ENCODE assay signal across 31 cellular contexts in genomic region chr2:208948073-208948472, GRCh38.
"Had no signal": no experiment of that assay in that cellular context is flagged by ENCODE, and none has a peak within 500 bp of the region (broad histone marks: within the 10 kb centered on the region; RNA-seq: fewer than 3 reads in every experiment).

No MANE protein-coding gene starts in this region.

- H3K27ac ChIP-seq: PC-9, Peyer's patch, SJSA1 had no signal

- DNase-seq: MG63, NCI-H1048, NCI-H1092 treated with DMSO at 0.1 percent for 48 hours, NCI-H1105 treated with DMSO at 0.1 percent for 48 hours, NCI-H1417, NCI-H1436, NCI-H146, NCI-H1694, NCI-H187, NCI-H1930, NCI-H2029 treated with DMSO at 0.1 percent for 48 hours, NCI-H2081 treated with DMSO at 0.1 percent for 48 hours, NCI-H2107, NCI-H2171, NCI-H226, NCI-H446 treated with DMSO at 0.1 percent for 48 hours, NCI-H510A, NCI-H524, NCI-H526, NCI-H69, NCI-H748 treated with DMSO at 0.1 percent for 48 hours, NCI-H82, PC-9, Peyer's patch, Right ventricle myocardium superior, RPMI8226, SHP77 treated with DMSO at 0.1 percent for 48 hours, SK-N-SH, SW 1271, T-helper 1 cell had no signal

- H3K9ac ChIP-seq: SK-N-SH had no signal

- H3K4me3 ChIP-seq: MG63, PC-9, Peyer's patch, SJSA1 had no signal

- H3K4me1 ChIP-seq: Peyer's patch, SJSA1 had no signal

- H3K36me3 ChIP-seq: MG63, Peyer's patch, SJSA1 had no signal

- H3K4me2 ChIP-seq: PC-9, SK-N-SH had no signal

- H3K9me2 ChIP-seq: SK-N-SH had no signal

- H2AFZ ChIP-seq: PC-9 had no signal

- H3K9me3 ChIP-seq: MG63, Peyer's patch, SJSA1, SK-N-SH had no signal

- H3K27me3 ChIP-seq: MG63, Peyer's patch, SJSA1 had no signal
